In genomic region chr7:66348531-66348930, GRCh38 we compare ENCODE assay signal across 1 cellular context.
TF ChIP-seq lines count a peak whose summit lies in the region.

No MANE protein-coding gene starts in this region.

TF ChIP-seq in K562, 482 proteins besides CTCF, POLR2A, EP300 and RAD21:
- no peak for TF ChIP-seq XRCC3 (IDR thresholded peaks at IDR 0.05)
- peak; percentile 24; the same call in 1 of the 2 replicates for TF ChIP-seq C11orf30 (IDR thresholded peaks at IDR 0.05; ENCODE audit: low read depth)
